In the genomic region with DNA sequence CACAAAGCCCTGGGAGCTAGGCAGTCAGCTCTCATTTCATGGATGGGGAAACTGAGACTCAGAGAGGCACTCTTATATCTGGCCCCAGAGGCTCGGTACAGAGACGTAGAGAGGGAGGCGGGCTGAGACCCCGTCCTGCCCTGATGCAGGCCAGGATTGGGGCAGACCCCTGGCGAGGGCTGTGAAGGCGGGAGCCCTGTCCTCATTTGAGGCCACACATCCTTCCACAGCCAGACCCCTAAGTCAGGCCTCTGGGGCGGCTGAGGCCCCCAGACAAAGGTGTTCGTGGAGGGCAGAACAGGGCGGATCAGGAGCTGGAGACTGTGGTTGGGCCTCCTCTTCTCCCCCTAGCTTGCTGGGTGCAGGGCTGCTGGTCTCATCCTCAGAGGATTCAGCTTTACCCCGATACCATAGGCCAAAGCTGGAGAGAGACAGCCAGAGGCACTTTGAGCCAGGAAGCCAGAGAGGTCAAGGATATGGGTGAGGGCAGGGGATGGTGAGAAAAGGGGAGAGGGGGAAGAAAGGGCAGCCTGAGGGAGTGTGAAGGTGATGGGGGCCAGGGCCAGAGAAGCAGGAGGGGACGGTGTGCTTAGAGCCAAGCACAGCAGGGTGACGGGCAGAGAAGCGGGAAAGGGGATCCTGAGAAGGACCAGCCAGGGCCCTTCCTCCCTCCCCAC, we compare ENCODE assay signal across 2 cellular contexts.
TF ChIP-seq lines count a peak whose summit lies in the region.

No MANE protein-coding gene starts in this region.

TF ChIP-seq in liver, 16 proteins besides CTCF, POLR2A, EP300 and RAD21:
- TF ChIP-seq, protein P1, sequence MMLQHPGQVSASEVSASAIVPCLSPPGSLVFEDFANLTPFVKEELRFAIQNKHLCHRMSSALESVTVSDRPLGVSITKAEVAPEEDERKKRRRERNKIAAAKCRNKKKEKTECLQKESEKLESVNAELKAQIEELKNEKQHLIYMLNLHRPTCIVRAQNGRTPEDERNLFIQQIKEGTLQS (IDR thresholded peaks at IDR 0.05) = no peak
- TF ChIP-seq FOXA2 (IDR thresholded peaks at IDR 0.05) (no peak), RXRA (IDR thresholded peaks at IDR 0.05) (no peak), NR2F2 (IDR thresholded peaks at IDR 0.05) (no peak), HNF4A (conservative IDR thresholded peaks at IDR 0.05) (no peak), FOXA1 (IDR thresholded peaks at IDR 0.05) (no peak), SP1 (IDR thresholded peaks at IDR 0.05) (no peak), HNF4G (IDR thresholded peaks at IDR 0.05) (no peak), YY1 (IDR thresholded peaks at IDR 0.05) (no peak), GABPA (IDR thresholded peaks at IDR 0.05 in 1 of 2, conservative IDR thresholded peaks at IDR 0.05 in 1 of 2) (no peak), EGR1 (IDR thresholded peaks at IDR 0.05; ENCODE audit: low read depth in 2 of 2) (no peak)
- TF ChIP-seq, protein P2, sequence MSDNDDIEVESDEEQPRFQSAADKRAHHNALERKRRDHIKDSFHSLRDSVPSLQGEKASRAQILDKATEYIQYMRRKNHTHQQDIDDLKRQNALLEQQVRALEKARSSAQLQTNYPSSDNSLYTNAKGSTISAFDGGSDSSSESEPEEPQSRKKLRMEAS (IDR thresholded peaks at IDR 0.05) = no peak
- TF ChIP-seq, protein P3, sequence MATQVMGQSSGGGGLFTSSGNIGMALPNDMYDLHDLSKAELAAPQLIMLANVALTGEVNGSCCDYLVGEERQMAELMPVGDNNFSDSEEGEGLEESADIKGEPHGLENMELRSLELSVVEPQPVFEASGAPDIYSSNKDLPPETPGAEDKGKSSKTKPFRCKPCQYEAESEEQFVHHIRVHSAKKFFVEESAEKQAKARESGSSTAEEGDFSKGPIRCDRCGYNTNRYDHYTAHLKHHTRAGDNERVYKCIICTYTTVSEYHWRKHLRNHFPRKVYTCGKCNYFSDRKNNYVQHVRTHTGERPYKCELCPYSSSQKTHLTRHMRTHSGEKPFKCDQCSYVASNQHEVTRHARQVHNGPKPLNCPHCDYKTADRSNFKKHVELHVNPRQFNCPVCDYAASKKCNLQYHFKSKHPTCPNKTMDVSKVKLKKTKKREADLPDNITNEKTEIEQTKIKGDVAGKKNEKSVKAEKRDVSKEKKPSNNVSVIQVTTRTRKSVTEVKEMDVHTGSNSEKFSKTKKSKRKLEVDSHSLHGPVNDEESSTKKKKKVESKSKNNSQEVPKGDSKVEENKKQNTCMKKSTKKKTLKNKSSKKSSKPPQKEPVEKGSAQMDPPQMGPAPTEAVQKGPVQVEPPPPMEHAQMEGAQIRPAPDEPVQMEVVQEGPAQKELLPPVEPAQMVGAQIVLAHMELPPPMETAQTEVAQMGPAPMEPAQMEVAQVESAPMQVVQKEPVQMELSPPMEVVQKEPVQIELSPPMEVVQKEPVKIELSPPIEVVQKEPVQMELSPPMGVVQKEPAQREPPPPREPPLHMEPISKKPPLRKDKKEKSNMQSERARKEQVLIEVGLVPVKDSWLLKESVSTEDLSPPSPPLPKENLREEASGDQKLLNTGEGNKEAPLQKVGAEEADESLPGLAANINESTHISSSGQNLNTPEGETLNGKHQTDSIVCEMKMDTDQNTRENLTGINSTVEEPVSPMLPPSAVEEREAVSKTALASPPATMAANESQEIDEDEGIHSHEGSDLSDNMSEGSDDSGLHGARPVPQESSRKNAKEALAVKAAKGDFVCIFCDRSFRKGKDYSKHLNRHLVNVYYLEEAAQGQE (IDR thresholded peaks at IDR 0.05) = no peak

TF ChIP-seq in HepG2, 621 proteins besides CTCF, POLR2A, EP300 and RAD21:
- TF ChIP-seq, protein P4, sequence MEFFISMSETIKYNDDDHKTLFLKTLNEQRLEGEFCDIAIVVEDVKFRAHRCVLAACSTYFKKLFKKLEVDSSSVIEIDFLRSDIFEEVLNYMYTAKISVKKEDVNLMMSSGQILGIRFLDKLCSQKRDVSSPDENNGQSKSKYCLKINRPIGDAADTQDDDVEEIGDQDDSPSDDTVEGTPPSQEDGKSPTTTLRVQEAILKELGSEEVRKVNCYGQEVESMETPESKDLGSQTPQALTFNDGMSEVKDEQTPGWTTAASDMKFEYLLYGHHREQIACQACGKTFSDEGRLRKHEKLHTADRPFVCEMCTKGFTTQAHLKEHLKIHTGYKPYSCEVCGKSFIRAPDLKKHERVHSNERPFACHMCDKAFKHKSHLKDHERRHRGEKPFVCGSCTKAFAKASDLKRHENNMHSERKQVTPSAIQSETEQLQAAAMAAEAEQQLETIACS (CRISPR knock-in tag; IDR thresholded peaks at IDR 0.05) = no peak
- TF ChIP-seq, protein P5, sequence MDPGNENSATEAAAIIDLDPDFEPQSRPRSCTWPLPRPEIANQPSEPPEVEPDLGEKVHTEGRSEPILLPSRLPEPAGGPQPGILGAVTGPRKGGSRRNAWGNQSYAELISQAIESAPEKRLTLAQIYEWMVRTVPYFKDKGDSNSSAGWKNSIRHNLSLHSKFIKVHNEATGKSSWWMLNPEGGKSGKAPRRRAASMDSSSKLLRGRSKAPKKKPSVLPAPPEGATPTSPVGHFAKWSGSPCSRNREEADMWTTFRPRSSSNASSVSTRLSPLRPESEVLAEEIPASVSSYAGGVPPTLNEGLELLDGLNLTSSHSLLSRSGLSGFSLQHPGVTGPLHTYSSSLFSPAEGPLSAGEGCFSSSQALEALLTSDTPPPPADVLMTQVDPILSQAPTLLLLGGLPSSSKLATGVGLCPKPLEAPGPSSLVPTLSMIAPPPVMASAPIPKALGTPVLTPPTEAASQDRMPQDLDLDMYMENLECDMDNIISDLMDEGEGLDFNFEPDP (CRISPR knock-in tag; conservative IDR thresholded peaks at IDR 0.05) = no peak
- no peak for TF ChIP-seq NR3C1 (CRISPR knock-in tag; IDR thresholded peaks at IDR 0.05)
- no peak for TF ChIP-seq ZNF431 (CRISPR knock-in tag; IDR thresholded peaks at IDR 0.05; ENCODE audit: borderline replicate concordance, low read depth)
- TF ChIP-seq ZNF547 (CRISPR knock-in tag; IDR thresholded peaks at IDR 0.05) = no peak
- TF ChIP-seq ZNF776 (CRISPR knock-in tag; IDR thresholded peaks at IDR 0.05) = no peak
